1 cellular context compared by ENCODE assay signal in genomic region chr14:65551019-65551643, GRCh38.
TF ChIP-seq lines count a peak whose summit lies in the region.

No MANE protein-coding gene starts in this region.

TF ChIP-seq in WTC11, 78 proteins besides CTCF, POLR2A, EP300 and RAD21 (continued from another document):
- TF ChIP-seq ZNF425 (CRISPR knock-in tag; conservative IDR thresholded peaks at IDR 0.05) (no peak), TCF7 (CRISPR knock-in tag; IDR thresholded peaks at IDR 0.05; ENCODE audit: low read depth) (no peak), OVOL2 (CRISPR knock-in tag; IDR thresholded peaks at IDR 0.05; ENCODE audit: borderline replicate concordance) (no peak), MYBL2 (CRISPR knock-in tag; IDR thresholded peaks at IDR 0.05) (no peak)
